ENCODE assay signal across 8 cellular contexts in the genomic region with DNA sequence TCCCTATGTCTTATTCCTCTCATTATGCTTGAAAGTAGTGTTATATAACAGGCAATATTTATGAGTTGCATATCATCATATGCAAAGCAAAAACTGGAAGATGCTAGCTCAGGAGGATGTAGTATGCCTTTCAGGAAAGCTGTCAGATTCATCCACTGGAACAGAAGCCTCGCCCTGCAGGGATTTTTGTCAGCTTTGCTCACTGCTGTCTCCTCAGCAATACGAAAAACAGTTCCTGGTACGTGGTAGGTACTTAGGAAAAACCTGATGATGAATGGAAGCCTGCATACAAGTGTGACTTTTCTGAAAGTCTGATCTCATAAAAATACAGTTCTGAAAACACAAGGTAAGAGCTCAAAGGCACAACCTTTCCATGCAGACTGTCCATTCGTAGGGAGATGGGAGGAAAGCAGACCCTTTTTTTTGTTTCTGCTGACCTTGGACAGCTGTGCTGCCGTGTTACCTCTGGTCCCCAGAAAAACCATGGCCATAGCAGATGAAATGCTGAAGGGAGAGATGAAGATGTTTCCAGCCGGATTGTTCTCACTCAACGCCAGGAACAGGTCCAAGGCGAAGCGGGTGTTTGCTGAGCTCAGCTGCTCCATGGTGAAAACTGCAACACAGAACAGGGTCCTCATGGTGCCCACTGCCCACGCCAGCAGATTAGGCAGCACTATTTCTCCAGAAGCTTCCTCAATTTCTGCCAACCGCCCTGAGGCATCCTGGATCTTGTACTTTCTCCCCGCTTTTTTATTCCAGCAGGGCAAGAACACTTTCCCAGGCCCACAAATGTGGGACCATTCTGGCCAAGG. TPM values are rescaled to one million over a fixed set of nuclear protein-coding genes. Genes with fewer than 3 reads are reported as not detected.
A peak's percentile ranks its signal among the peaks of the same experiment; 100 is the strongest.
DNase-seq lines count a peak whose midpoint lies in the region; ATAC-seq and TF ChIP-seq lines count a peak whose summit lies in the region.

No MANE protein-coding gene starts in this region.

- H3K4me3 Mint-ChIP-seq in endodermal cell (peak overlapping the region; percentile 70), neural crest cell (peak overlapping the region; percentile 31)

- DNase-seq in PC-3 (peak; percentile 48), endodermal cell (no peak), neural crest cell (ENCODE audit: low read depth, low spot score) (no peak)
- no peak for DNase-seq in stimulated activated naive CD4-positive, alpha-beta T cell treated with Interleukin-2 at 50 U/mL for 16 hours (lab: John Stamatoyannopoulos, UW)
- no peak for DNase-seq in activated CD4-positive, CD25-positive, alpha-beta regulatory T cell (lab: John Stamatoyannopoulos, UW)

- H3K9me3 Mint-ChIP-seq in endodermal cell (no peaks in the 10 kb centered on the region), neural crest cell (no peaks in the 10 kb centered on the region)

- TSS peak; percentile 56 for BruUV-seq in PC-3 (replicated peaks; lab: Mats Ljungman, UMichigan)

- H3K36me3 Mint-ChIP-seq in endodermal cell (ENCODE audit: low read depth) (peaks cover 28% of the 10 kb centered on the region), neural crest cell (ENCODE audit: low read depth) (no peaks in the 10 kb centered on the region)

- no peaks in the 10 kb centered on the region for H3K27me3 ChIP-seq in PC-3 (ENCODE audit: low read length)
- no peaks in the 10 kb centered on the region for H3K27me3 ChIP-seq in endodermal cell (ENCODE audit: control insufficient read depth, insufficient read depth, low read length, poor library complexity, severe bottlenecking)

- H4K20me1 ChIP-seq in PC-3 (ENCODE audit: low read length), result peaks cover 4% of the 10 kb centered on the region; the same call in 1 of the 2 replicates

- H3K9me3 ChIP-seq in PC-3 (ENCODE audit: low read length), result no peaks in the 10 kb centered on the region
- H3K9me3 ChIP-seq in endodermal cell (ENCODE audit: control insufficient read depth, low read length), result no peaks in the 10 kb centered on the region

- H3K36me3 ChIP-seq in PC-3 (ENCODE audit: low read depth, low read length), result peaks cover 27% of the 10 kb centered on the region
- peaks cover 20% of the 10 kb centered on the region for H3K36me3 ChIP-seq in endodermal cell (ENCODE audit: control insufficient read depth, insufficient read depth, low read length)

- H3K9me2 ChIP-seq in PC-3 (replicated peaks; ENCODE audit: low read length), result no peaks in the 10 kb centered on the region

- peaks cover 53% of the 10 kb centered on the region for H3K4me1 ChIP-seq in PC-3 (ENCODE audit: insufficient read depth, low read length)
- peaks cover 11% of the 10 kb centered on the region for H3K4me1 ChIP-seq in endodermal cell (ENCODE audit: control insufficient read depth, insufficient read depth, low read length)

- CTCF ChIA-PET in PC-3 (lab: Charles Lee), result interaction anchor here (0.6 to 1.9 kb wide), 6 partner anchors 10 to 151 kb away, joined by 3 to 19 read pairs (median 3); no protein-coding TSS in a partner anchor

- intact Hi-C loops in PC-3 (cut with micrococcal nuclease), result loop anchor here (1.0 kb wide), 3 partner anchors 22 to 49 kb away; no protein-coding TSS in a partner anchor

- H3K4me3 ChIP-seq in PC-3 (ENCODE audit: low read length) (peak overlapping the region; percentile 81), endodermal cell (ENCODE audit: low read length) (peak overlapping the region; percentile 70)

- H3K79me2 ChIP-seq in PC-3 (ENCODE audit: low read length), result peaks cover 34% of the 10 kb centered on the region

- 90 to 91% methylated on average over 11 to 12 of the region's 12 CpGs for WGBS in endodermal cell (ENCODE audit: insufficient coverage in 1 of 2, insufficient read length in 1 of 2), 2 experiments

- H3K4me2 ChIP-seq in PC-3 (ENCODE audit: low read length), result peak overlapping the region; percentile 94

- H3K9ac ChIP-seq in PC-3 (ENCODE audit: low read length) (peak overlapping the region; percentile 94), endodermal cell (ENCODE audit: extremely low read depth, low read length, poor library complexity, severe bottlenecking) (no peak overlapping the region)

- peak overlapping the region; percentile 97 for H3K27ac Mint-ChIP-seq in endodermal cell
- H3K27ac Mint-ChIP-seq in neural crest cell (ENCODE audit: unreplicated experiment), result peak overlapping the region; percentile 25

- peak overlapping the region; percentile 40; the same call in 1 of the 2 replicates for H3K27ac ChIP-seq in C4-2B
- peak overlapping the region; percentile 94 for H3K27ac ChIP-seq in PC-3 (ENCODE audit: low read length)
- peak overlapping the region; percentile 6 for H3K27ac ChIP-seq in endodermal cell (ENCODE audit: low read depth, low read length)

- H3F3A ChIP-seq in PC-3 (ENCODE audit: low read length, unreplicated experiment), result peaks cover 8% of the 10 kb centered on the region

- H3K27me3 Mint-ChIP-seq in endodermal cell (ENCODE audit: insufficient read depth) (no peaks in the 10 kb centered on the region), neural crest cell (ENCODE audit: low read depth) (no peaks in the 10 kb centered on the region)

- TF ChIP-seq CTCF in C4-2B (conservative IDR thresholded peaks at IDR 0.05) (no peak), PC-3 (conservative IDR thresholded peaks at IDR 0.05; ENCODE audit: low read depth, low read length) (no peak), endodermal cell (conservative IDR thresholded peaks at IDR 0.05) (no peak), neural crest cell (conservative IDR thresholded peaks at IDR 0.05) (no peak)

- POLR2A ChIA-PET in PC-3 (lab: Charles Lee; ENCODE audit: unreplicated experiment), result interaction anchor here (0.9 to 2.7 kb wide), 3 partner anchors 22 to 49 kb away, joined by 4 to 21 read pairs (median 5); no protein-coding TSS in a partner anchor

- H3K4me1 Mint-ChIP-seq in endodermal cell (peaks cover 20% of the 10 kb centered on the region), neural crest cell (peaks cover 41% of the 10 kb centered on the region)

- peak; percentile 8 for ATAC-seq in PC-3
- ATAC-seq in HG03457 (IDR thresholded peaks at IDR 0.05; ENCODE audit: unreplicated experiment), result no peak
- ATAC-seq in HG02642 (IDR thresholded peaks at IDR 0.05; ENCODE audit: poor library complexity, unreplicated experiment), result no peak

- H2AFZ ChIP-seq in PC-3 (ENCODE audit: low read length), result no peak overlapping the region

RNA-seq across cellular contexts. Expression of a gene that starts 1.5 kb away (rescaled TPM):
- total RNA-seq in PC-3 (2014; rRNA removed) (78.7 and 133 TPM in 2 replicates), endodermal cell (10 to 100 TPM; 30.6 to 38.5 TPM), neural crest cell (7.2 and 8.2 TPM in 2 replicates)
- polyA plus RNA-seq in endodermal cell (2013, experiment 1 of 2), result 14.1 TPM
- 18.4 TPM for polyA plus RNA-seq in endodermal cell (2013, experiment 2 of 2)

Comparison
In these comparisons a context has a peak if more than half of its experiments do, and no peak if none do; other contexts are left out.
1. H3K27ac ChIP-seq: peak in every context shown above with its lines; median percentile 94 in PC-3; 40 in C4-2B; 6 in endodermal cell.